ENCODE assay signal across 1 cellular context in the genomic region with DNA sequence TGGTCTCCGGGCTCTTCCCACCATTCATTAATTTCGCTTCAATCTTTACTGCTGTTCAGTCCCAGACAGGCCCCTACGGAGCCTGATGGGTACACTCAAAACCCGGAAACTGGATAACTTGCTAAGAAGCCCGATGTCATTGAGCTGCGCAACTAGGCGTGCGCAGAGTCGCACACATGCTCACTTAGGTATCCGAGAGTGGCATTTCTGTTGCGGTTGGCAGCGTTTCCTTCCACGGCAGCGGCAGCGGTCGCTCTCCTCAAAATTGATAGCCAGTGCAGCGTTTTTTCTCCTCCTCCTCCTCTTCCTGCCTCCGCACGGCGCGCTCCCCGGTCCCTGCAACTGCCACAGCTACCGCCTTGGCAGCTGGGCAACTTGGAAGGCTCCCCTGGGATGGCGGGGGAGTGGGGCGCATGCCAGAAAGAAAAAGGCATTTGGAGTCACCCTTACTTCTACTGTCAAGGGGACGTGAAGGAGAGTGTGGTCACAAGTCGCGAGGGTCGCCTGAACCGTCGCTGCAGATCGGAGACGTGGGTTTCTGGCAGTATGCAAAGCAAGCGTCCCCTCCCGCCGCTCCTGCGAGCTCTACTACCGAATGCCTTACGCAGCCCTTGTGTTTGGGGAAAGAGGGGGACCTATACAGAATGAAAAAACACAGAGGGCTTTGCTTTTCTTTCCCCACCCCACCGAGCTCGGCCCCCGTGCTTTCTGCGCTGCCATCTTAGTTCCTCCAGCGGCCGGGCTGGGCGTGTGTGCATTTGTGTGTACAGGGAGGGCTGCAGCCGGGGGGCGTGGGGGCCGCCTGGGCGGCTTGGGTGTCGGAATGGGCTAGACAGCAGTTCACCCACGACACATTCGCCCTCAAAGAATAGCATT.
TF ChIP-seq lines count a peak whose summit lies in the region.

No MANE protein-coding gene starts in this region.

TF ChIP-seq in HepG2, 621 proteins besides CTCF, POLR2A, EP300 and RAD21 (continued from another document and continues in another):
- TF ChIP-seq ZNF552 (CRISPR knock-in tag; IDR thresholded peaks at IDR 0.05; ENCODE audit: borderline replicate concordance) (no peak), KLF9 (CRISPR knock-in tag; IDR thresholded peaks at IDR 0.05; ENCODE audit: low read depth) (no peak), TBL1XR1 (IDR thresholded peaks at IDR 0.05; ENCODE audit: borderline replicate concordance, low read length, partially characterized antibody) (no peak), MYC (CRISPR knock-in tag; IDR thresholded peaks at IDR 0.05; ENCODE audit: borderline replicate concordance) (peak; percentile 77), CBFB (CRISPR knock-in tag; IDR thresholded peaks at IDR 0.05) (peak; percentile 74; the same call in 1 of the 2 replicates), ZNF644 (CRISPR knock-in tag; IDR thresholded peaks at IDR 0.05; ENCODE audit: low read depth) (no peak; the same call in 1 of the 2 replicates), NFRKB (IDR thresholded peaks at IDR 0.05) (no peak), ZBTB20 (CRISPR knock-in tag; IDR thresholded peaks at IDR 0.05; ENCODE audit: borderline replicate concordance, low read depth) (no peak), GATAD2A (CRISPR knock-in tag; IDR thresholded peaks at IDR 0.05) (no peak; the same call in 1 of the 2 replicates), ZNF678 (CRISPR knock-in tag; IDR thresholded peaks at IDR 0.05) (no peak), ZNF891 (CRISPR knock-in tag; IDR thresholded peaks at IDR 0.05) (no peak), ZNF382 (CRISPR knock-in tag; IDR thresholded peaks at IDR 0.05; ENCODE audit: borderline replicate concordance) (no peak), MBD4 (IDR thresholded peaks at IDR 0.05; ENCODE audit: borderline replicate concordance, low read length) (no peak), MTF1 (CRISPR knock-in tag; IDR thresholded peaks at IDR 0.05) (no peak), TBP (CRISPR knock-in tag; IDR thresholded peaks at IDR 0.05) (no peak), ARNTL (CRISPR knock-in tag; IDR thresholded peaks at IDR 0.05) (no peak), MEIS1 (CRISPR knock-in tag; IDR thresholded peaks at IDR 0.05; ENCODE audit: borderline replicate concordance) (no peak), NFE2L1 (CRISPR knock-in tag; IDR thresholded peaks at IDR 0.05; ENCODE audit: borderline replicate concordance) (no peak), CHD4 (IDR thresholded peaks at IDR 0.05; ENCODE audit: borderline replicate concordance, low read length) (no peak), MEIS2 (CRISPR knock-in tag; IDR thresholded peaks at IDR 0.05) (peak; percentile 73; the same call in 1 of the 2 replicates), JUN (CRISPR knock-in tag; IDR thresholded peaks at IDR 0.05) (no peak), U2AF1 (optimal IDR thresholded peaks at IDR 0.05; ENCODE audit: low read depth, low read length) (no peak), ZEB1 (IDR thresholded peaks at IDR 0.05; ENCODE audit: insufficient replicate concordance, low read depth) (no peak), SCMH1 (CRISPR knock-in tag; IDR thresholded peaks at IDR 0.05; ENCODE audit: borderline replicate concordance) (no peak), SOX5 (CRISPR knock-in tag; IDR thresholded peaks at IDR 0.05; ENCODE audit: borderline replicate concordance) (no peak), ZSCAN12 (CRISPR knock-in tag; IDR thresholded peaks at IDR 0.05) (no peak; the same call in 1 of the 2 replicates), SIN3B (IDR thresholded peaks at IDR 0.05; ENCODE audit: low read length) (no peak), ZNF768 (CRISPR knock-in tag; IDR thresholded peaks at IDR 0.05) (peak; percentile 7; the same call in 1 of the 2 replicates), ZFP90 (CRISPR knock-in tag; IDR thresholded peaks at IDR 0.05; ENCODE audit: borderline replicate concordance) (peak; percentile 7; the same call in 1 of the 2 replicates), BRD4 (CRISPR knock-in tag; IDR thresholded peaks at IDR 0.05) (0 out of 2 replicates have a peak, but pooled peaks have one; percentile 10), ZKSCAN8 (CRISPR knock-in tag; IDR thresholded peaks at IDR 0.05; ENCODE audit: borderline replicate concordance) (peak; percentile 79; the same call in 1 of the 2 replicates), KLF13 (CRISPR knock-in tag; IDR thresholded peaks at IDR 0.05) (no peak), TRIM24 (CRISPR knock-in tag; IDR thresholded peaks at IDR 0.05) (no peak), FOXK2 (IDR thresholded peaks at IDR 0.05) (no peak), ZNF772 (CRISPR knock-in tag; IDR thresholded peaks at IDR 0.05) (0 out of 2 replicates have a peak, but pooled peaks have one; percentile 18), ZNF225 (CRISPR knock-in tag; IDR thresholded peaks at IDR 0.05) (no peak), PAF1 (CRISPR knock-in tag; IDR thresholded peaks at IDR 0.05) (no peak), SOX13 (IDR thresholded peaks at IDR 0.05) (no peak), SOX13 (CRISPR knock-in tag; conservative IDR thresholded peaks at IDR 0.05 in 1 of 2, IDR thresholded peaks at IDR 0.05 in 1 of 2) (no peak), ZFP62 (CRISPR knock-in tag; IDR thresholded peaks at IDR 0.05) (no peak), HIVEP1 (CRISPR knock-in tag; IDR thresholded peaks at IDR 0.05) (peak; percentile 66), THAP11 (CRISPR knock-in tag; IDR thresholded peaks at IDR 0.05) (peak; percentile 63)
- TF ChIP-seq, protein P1, sequence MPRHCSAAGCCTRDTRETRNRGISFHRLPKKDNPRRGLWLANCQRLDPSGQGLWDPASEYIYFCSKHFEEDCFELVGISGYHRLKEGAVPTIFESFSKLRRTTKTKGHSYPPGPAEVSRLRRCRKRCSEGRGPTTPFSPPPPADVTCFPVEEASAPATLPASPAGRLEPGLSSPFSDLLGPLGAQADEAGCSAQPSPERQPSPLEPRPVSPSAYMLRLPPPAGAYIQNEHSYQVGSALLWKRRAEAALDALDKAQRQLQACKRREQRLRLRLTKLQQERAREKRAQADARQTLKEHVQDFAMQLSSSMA (CRISPR knock-in tag; IDR thresholded peaks at IDR 0.05), result peak; percentile 80; the same call in 1 of the 2 replicates
- TF ChIP-seq, protein P2, sequence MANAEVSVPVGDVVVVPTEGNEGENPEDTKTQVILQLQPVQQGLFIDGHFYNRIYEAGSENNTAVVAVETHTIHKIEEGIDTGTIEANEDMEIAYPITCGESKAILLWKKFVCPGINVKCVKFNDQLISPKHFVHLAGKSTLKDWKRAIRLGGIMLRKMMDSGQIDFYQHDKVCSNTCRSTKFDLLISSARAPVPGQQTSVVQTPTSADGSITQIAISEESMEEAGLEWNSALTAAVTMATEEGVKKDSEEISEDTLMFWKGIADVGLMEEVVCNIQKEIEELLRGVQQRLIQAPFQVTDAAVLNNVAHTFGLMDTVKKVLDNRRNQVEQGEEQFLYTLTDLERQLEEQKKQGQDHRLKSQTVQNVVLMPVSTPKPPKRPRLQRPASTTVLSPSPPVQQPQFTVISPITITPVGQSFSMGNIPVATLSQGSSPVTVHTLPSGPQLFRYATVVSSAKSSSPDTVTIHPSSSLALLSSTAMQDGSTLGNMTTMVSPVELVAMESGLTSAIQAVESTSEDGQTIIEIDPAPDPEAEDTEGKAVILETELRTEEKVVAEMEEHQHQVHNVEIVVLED (CRISPR knock-in tag; IDR thresholded peaks at IDR 0.05; ENCODE audit: borderline replicate concordance), result no peak
- TF ChIP-seq, protein P3, sequence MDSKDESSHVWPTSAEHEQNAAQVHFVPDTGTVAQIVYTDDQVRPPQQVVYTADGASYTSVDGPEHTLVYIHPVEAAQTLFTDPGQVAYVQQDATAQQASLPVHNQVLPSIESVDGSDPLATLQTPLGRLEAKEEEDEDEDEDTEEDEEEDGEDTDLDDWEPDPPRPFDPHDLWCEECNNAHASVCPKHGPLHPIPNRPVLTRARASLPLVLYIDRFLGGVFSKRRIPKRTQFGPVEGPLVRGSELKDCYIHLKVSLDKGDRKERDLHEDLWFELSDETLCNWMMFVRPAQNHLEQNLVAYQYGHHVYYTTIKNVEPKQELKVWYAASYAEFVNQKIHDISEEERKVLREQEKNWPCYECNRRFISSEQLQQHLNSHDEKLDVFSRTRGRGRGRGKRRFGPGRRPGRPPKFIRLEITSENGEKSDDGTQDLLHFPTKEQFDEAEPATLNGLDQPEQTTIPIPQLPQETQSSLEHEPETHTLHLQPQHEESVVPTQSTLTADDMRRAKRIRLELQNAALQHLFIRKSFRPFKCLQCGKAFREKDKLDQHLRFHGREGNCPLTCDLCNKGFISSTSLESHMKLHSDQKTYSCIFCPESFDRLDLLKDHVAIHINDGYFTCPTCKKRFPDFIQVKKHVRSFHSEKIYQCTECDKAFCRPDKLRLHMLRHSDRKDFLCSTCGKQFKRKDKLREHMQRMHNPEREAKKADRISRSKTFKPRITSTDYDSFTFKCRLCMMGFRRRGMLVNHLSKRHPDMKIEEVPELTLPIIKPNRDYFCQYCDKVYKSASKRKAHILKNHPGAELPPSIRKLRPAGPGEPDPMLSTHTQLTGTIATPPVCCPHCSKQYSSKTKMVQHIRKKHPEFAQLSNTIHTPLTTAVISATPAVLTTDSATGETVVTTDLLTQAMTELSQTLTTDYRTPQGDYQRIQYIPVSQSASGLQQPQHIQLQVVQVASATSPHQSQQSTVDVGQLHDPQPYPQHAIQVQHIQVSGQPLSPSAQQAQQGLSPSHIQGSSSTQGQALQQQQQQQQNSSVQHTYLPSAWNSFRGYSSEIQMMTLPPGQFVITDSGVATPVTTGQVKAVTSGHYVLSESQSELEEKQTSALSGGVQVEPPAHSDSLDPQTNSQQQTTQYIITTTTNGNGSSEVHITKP (CRISPR knock-in tag; IDR thresholded peaks at IDR 0.05; ENCODE audit: low read depth), result 0 out of 2 replicates have a peak, but pooled peaks have one; percentile 25
- TF ChIP-seq, protein P4, sequence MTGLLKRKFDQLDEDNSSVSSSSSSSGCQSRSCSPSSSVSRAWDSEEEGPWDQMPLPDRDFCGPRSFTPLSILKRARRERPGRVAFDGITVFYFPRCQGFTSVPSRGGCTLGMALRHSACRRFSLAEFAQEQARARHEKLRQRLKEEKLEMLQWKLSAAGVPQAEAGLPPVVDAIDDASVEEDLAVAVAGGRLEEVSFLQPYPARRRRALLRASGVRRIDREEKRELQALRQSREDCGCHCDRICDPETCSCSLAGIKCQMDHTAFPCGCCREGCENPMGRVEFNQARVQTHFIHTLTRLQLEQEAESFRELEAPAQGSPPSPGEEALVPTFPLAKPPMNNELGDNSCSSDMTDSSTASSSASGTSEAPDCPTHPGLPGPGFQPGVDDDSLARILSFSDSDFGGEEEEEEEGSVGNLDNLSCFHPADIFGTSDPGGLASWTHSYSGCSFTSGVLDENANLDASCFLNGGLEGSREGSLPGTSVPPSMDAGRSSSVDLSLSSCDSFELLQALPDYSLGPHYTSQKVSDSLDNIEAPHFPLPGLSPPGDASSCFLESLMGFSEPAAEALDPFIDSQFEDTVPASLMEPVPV (CRISPR knock-in tag; IDR thresholded peaks at IDR 0.05), result no peak; the same call in 1 of the 2 replicates
- TF ChIP-seq, protein P5, sequence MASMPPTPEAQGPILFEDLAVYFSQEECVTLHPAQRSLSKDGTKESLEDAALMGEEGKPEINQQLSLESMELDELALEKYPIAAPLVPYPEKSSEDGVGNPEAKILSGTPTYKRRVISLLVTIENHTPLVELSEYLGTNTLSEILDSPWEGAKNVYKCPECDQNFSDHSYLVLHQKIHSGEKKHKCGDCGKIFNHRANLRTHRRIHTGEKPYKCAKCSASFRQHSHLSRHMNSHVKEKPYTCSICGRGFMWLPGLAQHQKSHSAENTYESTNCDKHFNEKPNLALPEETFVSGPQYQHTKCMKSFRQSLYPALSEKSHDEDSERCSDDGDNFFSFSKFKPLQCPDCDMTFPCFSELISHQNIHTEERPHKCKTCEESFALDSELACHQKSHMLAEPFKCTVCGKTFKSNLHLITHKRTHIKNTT (CRISPR knock-in tag; IDR thresholded peaks at IDR 0.05), result no peak
- TF ChIP-seq, protein P6, sequence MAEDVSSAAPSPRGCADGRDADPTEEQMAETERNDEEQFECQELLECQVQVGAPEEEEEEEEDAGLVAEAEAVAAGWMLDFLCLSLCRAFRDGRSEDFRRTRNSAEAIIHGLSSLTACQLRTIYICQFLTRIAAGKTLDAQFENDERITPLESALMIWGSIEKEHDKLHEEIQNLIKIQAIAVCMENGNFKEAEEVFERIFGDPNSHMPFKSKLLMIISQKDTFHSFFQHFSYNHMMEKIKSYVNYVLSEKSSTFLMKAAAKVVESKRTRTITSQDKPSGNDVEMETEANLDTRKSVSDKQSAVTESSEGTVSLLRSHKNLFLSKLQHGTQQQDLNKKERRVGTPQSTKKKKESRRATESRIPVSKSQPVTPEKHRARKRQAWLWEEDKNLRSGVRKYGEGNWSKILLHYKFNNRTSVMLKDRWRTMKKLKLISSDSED (CRISPR knock-in tag; IDR thresholded peaks at IDR 0.05), result no peak
- TF ChIP-seq, protein P7, sequence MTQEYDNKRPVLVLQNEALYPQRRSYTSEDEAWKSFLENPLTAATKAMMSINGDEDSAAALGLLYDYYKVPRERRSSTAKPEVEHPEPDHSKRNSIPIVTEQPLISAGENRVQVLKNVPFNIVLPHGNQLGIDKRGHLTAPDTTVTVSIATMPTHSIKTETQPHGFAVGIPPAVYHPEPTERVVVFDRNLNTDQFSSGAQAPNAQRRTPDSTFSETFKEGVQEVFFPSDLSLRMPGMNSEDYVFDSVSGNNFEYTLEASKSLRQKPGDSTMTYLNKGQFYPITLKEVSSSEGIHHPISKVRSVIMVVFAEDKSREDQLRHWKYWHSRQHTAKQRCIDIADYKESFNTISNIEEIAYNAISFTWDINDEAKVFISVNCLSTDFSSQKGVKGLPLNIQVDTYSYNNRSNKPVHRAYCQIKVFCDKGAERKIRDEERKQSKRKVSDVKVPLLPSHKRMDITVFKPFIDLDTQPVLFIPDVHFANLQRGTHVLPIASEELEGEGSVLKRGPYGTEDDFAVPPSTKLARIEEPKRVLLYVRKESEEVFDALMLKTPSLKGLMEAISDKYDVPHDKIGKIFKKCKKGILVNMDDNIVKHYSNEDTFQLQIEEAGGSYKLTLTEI (CRISPR knock-in tag; conservative IDR thresholded peaks at IDR 0.05), result no peak
- TF ChIP-seq, protein P8, sequence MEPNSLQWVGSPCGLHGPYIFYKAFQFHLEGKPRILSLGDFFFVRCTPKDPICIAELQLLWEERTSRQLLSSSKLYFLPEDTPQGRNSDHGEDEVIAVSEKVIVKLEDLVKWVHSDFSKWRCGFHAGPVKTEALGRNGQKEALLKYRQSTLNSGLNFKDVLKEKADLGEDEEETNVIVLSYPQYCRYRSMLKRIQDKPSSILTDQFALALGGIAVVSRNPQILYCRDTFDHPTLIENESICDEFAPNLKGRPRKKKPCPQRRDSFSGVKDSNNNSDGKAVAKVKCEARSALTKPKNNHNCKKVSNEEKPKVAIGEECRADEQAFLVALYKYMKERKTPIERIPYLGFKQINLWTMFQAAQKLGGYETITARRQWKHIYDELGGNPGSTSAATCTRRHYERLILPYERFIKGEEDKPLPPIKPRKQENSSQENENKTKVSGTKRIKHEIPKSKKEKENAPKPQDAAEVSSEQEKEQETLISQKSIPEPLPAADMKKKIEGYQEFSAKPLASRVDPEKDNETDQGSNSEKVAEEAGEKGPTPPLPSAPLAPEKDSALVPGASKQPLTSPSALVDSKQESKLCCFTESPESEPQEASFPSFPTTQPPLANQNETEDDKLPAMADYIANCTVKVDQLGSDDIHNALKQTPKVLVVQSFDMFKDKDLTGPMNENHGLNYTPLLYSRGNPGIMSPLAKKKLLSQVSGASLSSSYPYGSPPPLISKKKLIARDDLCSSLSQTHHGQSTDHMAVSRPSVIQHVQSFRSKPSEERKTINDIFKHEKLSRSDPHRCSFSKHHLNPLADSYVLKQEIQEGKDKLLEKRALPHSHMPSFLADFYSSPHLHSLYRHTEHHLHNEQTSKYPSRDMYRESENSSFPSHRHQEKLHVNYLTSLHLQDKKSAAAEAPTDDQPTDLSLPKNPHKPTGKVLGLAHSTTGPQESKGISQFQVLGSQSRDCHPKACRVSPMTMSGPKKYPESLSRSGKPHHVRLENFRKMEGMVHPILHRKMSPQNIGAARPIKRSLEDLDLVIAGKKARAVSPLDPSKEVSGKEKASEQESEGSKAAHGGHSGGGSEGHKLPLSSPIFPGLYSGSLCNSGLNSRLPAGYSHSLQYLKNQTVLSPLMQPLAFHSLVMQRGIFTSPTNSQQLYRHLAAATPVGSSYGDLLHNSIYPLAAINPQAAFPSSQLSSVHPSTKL (CRISPR knock-in tag; IDR thresholded peaks at IDR 0.05), result peak; percentile 42; the same call in 1 of the 2 replicates
